9 cellular contexts compared by ENCODE assay signal in the genomic region with DNA sequence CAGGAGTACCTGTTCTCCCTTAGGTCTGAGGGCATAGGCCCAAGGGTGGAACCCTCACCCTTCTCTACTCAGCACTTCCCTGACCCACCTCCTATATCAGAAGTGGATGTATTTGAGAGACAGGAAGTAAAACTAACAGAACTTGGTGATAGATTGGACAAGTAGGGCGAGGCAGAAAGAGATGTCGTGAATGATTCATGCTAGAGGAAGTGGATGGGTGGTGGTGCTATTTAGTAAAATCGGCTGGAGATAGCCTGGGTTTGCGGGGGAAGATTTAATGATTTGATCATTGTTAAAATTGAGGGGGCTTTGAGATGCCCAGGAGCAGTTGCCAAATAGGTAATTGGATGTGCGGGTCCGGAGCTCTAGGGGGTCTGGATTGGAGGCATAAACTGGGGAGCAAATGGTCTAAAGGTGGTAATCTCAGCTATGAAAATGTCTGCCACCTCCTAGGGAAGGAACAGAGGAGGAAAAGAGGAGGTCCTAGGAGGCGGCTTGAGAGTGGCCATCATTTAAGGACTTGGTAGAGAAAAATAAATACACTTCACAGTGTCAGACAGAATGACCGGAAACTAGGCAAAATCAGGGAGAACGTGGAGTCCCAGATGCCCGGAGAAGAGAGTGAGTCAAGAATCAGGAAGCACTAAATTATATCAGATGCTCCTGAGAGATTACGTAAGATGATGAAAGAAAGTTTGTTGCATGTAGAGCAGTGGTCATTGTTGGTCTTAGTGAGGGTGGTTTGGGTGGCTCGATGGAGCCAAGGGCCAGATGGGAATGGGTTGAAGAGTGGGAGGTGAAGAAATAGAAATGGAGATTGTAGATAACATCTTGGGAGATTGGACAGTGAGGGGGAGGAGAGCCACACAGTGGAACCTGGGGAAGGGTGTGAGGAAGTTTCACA.
DNase-seq lines count a peak whose midpoint lies in the region; ATAC-seq and TF ChIP-seq lines count a peak whose summit lies in the region.
"Had no signal": no experiment of that assay in that cellular context is flagged by ENCODE, and none has a peak within 500 bp of the region (broad histone marks: within the 10 kb centered on the region; RNA-seq: fewer than 3 reads in every experiment).

No MANE protein-coding gene starts in this region.

- peak overlapping the region; percentile 5 for H3K27ac Mint-ChIP-seq in activated naive CD4-positive, alpha-beta T cell treated with anti-CD3 and anti-CD28 coated beads, Interleukin-2, amount 50 U/mL, for 24 hours

- no peak for TF ChIP-seq RAD21 in SK-N-SH (IDR thresholded peaks at IDR 0.05; ENCODE audit: low read length)

- H3K27me3 ChIP-seq in subcutaneous abdominal adipose tissue (ENCODE audit: control insufficient read depth in 5 of 5, insufficient read depth in 4 of 5, low read length in 5 of 5), result no peaks in the 10 kb centered on the region
- H3K27me3 ChIP-seq in SK-N-SH (ENCODE audit: insufficient read depth), result no peaks in the 10 kb centered on the region

- H3K4me1 ChIP-seq in subcutaneous abdominal adipose tissue (ENCODE audit: control insufficient read depth in 5 of 5, insufficient read depth in 5 of 5, low read length in 5 of 5), result peaks cover 7 to 58% (median 35%) of the 10 kb centered on the region in 5 donors
- peaks cover 0 to 2% of the 10 kb centered on the region in 2 experiments; a peak in 1 of 4 replicates for H3K4me1 ChIP-seq in SK-N-SH (ENCODE audit: control insufficient read depth in 1 of 2, insufficient read depth in 2 of 2, low read depth in 1 of 2, low read length in 1 of 2)

- H2AFZ ChIP-seq in SK-N-SH (ENCODE audit: low read depth), result no peak overlapping the region

- H3K9me2 ChIP-seq in SK-N-SH, result no peaks in the 10 kb centered on the region

- H4K20me1 ChIP-seq in SK-N-SH (ENCODE audit: insufficient read depth), result no peaks in the 10 kb centered on the region

- H3K36me3 ChIP-seq in subcutaneous abdominal adipose tissue (ENCODE audit: control insufficient read depth in 5 of 5, insufficient read depth in 5 of 5, low read length in 5 of 5) (no peaks in the 10 kb centered on the region), SK-N-SH (replicated peaks in 1 of 2; ENCODE audit: control insufficient read depth in 1 of 2, insufficient read depth in 2 of 2, low read length in 1 of 2) (no peaks in the 10 kb centered on the region)

- H3K9me3 ChIP-seq in subcutaneous abdominal adipose tissue (ENCODE audit: control insufficient read depth in 5 of 5, low read length in 5 of 5) (no peaks in the 10 kb centered on the region), SK-N-SH (no peaks in the 10 kb centered on the region)

- H3K9ac ChIP-seq in subcutaneous abdominal adipose tissue (ENCODE audit: low read length in 5 of 5) (peak overlapping the region in 1 of 5 donors; percentile 10), SK-N-SH (no peak overlapping the region)

- TF ChIP-seq CTCF in SK-N-SH (IDR thresholded peaks at IDR 0.05), result no peak

- ATAC-seq in esophagus mucosa (peak; percentile 47), HG03439 (IDR thresholded peaks at IDR 0.05; ENCODE audit: unreplicated experiment) (no peak), HG02870 (IDR thresholded peaks at IDR 0.05; ENCODE audit: unreplicated experiment) (no peak)

- H3F3A ChIP-seq in SK-N-SH (replicated peaks; ENCODE audit: insufficient read depth), result no peaks in the 10 kb centered on the region

- CTCF ChIA-PET in SK-N-SH (lab: Yijun Ruan, JAX), result interaction anchor here (1.2 to 1.3 kb wide), 3 partner anchors 9 to 49 kb away, joined by 3 to 8 read pairs (median 4); no protein-coding TSS in a partner anchor

- H3K27ac ChIP-seq in subcutaneous abdominal adipose tissue (ENCODE audit: low read depth, low read length) (peak overlapping the region; percentile 99), SK-N-SH (ENCODE audit: low read depth in 2 of 2, low read length in 1 of 2) (no peak overlapping the region)

- H3K4me1 Mint-ChIP-seq in activated naive CD4-positive, alpha-beta T cell treated with anti-CD3 and anti-CD28 coated beads, Interleukin-2, amount 50 U/mL, for 24 hours, result peaks cover 18% of the 10 kb centered on the region

- WGBS in SK-N-SH (ENCODE audit: low lambda C conversion rate), result 70% methylated on average over 12 of the region's 12 CpGs

- no peak overlapping the region for H3K4me3 ChIP-seq in subcutaneous abdominal adipose tissue (ENCODE audit: low read depth in 1 of 5, low read length in 5 of 5)
- H3K4me3 ChIP-seq in SK-N-SH (ENCODE audit: low read depth in 2 of 2, low read length in 1 of 2), result no peak overlapping the region

- H3K36me3 Mint-ChIP-seq in activated naive CD4-positive, alpha-beta T cell treated with anti-CD3 and anti-CD28 coated beads, Interleukin-2, amount 50 U/mL, for 24 hours, result no peaks in the 10 kb centered on the region

- H3K4me2 ChIP-seq in SK-N-SH, result no peak overlapping the region

- DNase-seq in activated naive CD4-positive, alpha-beta T cell (lab: John Stamatoyannopoulos, UW), result no peak
- DNase-seq in SK-N-SH, result no peak
- DNase-seq: activated effector memory CD4-positive, alpha-beta T cell treated with anti-CD3 and anti-CD28 coated beads, Interleukin-2, amount 50 U/mL, for 16 hours had no signal

- no peaks in the 10 kb centered on the region for H3K9me3 Mint-ChIP-seq in activated naive CD4-positive, alpha-beta T cell treated with anti-CD3 and anti-CD28 coated beads, Interleukin-2, amount 50 U/mL, for 24 hours

- no peak for TF ChIP-seq EP300 in SK-N-SH (IDR thresholded peaks at IDR 0.05; ENCODE audit: borderline replicate concordance in 1 of 2, low read depth in 1 of 2, low read length in 1 of 2)

- peaks cover 1% of the 10 kb centered on the region for H3K27me3 Mint-ChIP-seq in activated naive CD4-positive, alpha-beta T cell treated with anti-CD3 and anti-CD28 coated beads, Interleukin-2, amount 50 U/mL, for 24 hours

- peak overlapping the region; percentile 8 for H3K4me3 Mint-ChIP-seq in activated naive CD4-positive, alpha-beta T cell treated with anti-CD3 and anti-CD28 coated beads, Interleukin-2, amount 50 U/mL, for 24 hours

- H3K79me2 ChIP-seq in SK-N-SH (ENCODE audit: insufficient read depth), result no peaks in the 10 kb centered on the region

- POLR2A ChIA-PET in SK-N-SH (lab: Yijun Ruan, JAX), result no interaction called here

TF ChIP-seq in PFSK-1, 5 proteins besides CTCF, POLR2A, EP300 and RAD21:
- TF ChIP-seq POLR2AphosphoS5 (IDR thresholded peaks at IDR 0.05; ENCODE audit: low read depth, low read length), result no peak
- no peak for TF ChIP-seq REST (IDR thresholded peaks at IDR 0.05; ENCODE audit: insufficient read depth in 1 of 2, low read depth in 2 of 2, low read length in 2 of 2)
- TF ChIP-seq SIN3A (IDR thresholded peaks at IDR 0.05; ENCODE audit: borderline replicate concordance, insufficient read depth, low read length), result peak; percentile 83; the same call in 1 of the 2 replicates

TF ChIP-seq in SK-N-SH, 30 proteins besides CTCF, POLR2A, EP300 and RAD21:
- no peak for TF ChIP-seq FOSL2 (IDR thresholded peaks at IDR 0.05; ENCODE audit: borderline replicate concordance, low read depth)
- no peak for TF ChIP-seq SMC3 (IDR thresholded peaks at IDR 0.05; ENCODE audit: low read depth, low read length)
- TF ChIP-seq RCOR1 (IDR thresholded peaks at IDR 0.05; ENCODE audit: low read length), result no peak
- no peak for TF ChIP-seq FOXJ3 (CRISPR knock-in tag; IDR thresholded peaks at IDR 0.05)
- TF ChIP-seq GABPA (IDR thresholded peaks at IDR 0.05; ENCODE audit: low read depth), result no peak
- TF ChIP-seq YY1 (IDR thresholded peaks at IDR 0.05; ENCODE audit: low read depth), result no peak
- TF ChIP-seq, protein P1, sequence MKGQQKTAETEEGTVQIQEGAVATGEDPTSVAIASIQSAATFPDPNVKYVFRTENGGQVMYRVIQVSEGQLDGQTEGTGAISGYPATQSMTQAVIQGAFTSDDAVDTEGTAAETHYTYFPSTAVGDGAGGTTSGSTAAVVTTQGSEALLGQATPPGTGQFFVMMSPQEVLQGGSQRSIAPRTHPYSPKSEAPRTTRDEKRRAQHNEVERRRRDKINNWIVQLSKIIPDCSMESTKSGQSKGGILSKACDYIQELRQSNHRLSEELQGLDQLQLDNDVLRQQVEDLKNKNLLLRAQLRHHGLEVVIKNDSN (IDR thresholded peaks at IDR 0.05; ENCODE audit: borderline replicate concordance, low read depth), result no peak
- TF ChIP-seq MEF2A (IDR thresholded peaks at IDR 0.05; ENCODE audit: borderline replicate concordance, low read depth), result no peak
- TF ChIP-seq TEAD4 (IDR thresholded peaks at IDR 0.05; ENCODE audit: borderline replicate concordance, insufficient read depth), result no peak
- TF ChIP-seq GATA2 (CRISPR knock-in tag; IDR thresholded peaks at IDR 0.05), result no peak
- TF ChIP-seq TCF12 (IDR thresholded peaks at IDR 0.05), result no peak
- TF ChIP-seq RFX5 (IDR thresholded peaks at IDR 0.05; ENCODE audit: low read length), result no peak
